ENCODE assay signal across 8 cellular contexts in genomic region chr7:75637854-75638606, GRCh38.
A peak's percentile ranks its signal among the peaks of the same experiment; 100 is the strongest.
DNase-seq lines count a peak whose midpoint lies in the region; ATAC-seq and TF ChIP-seq lines count a peak whose summit lies in the region.

No MANE protein-coding gene starts in this region.

- H3K4me3 Mint-ChIP-seq in IgD-negative memory B cell: peak overlapping the region; percentile 27 to 70 (median 58)
- H3K4me3 Mint-ChIP-seq in naive thymus-derived CD8-positive, alpha-beta T cell: peak overlapping the region; percentile 49 to 83 (median 68)

- H3K36me3 Mint-ChIP-seq in IgD-negative memory B cell: no peaks in the 10 kb centered on the region
- no peaks in the 10 kb centered on the region for H3K36me3 Mint-ChIP-seq in naive thymus-derived CD8-positive, alpha-beta T cell

- no peak overlapping the region for H3K27ac ChIP-seq in effector memory CD4-positive, alpha-beta T cell (ENCODE audit: insufficient read depth, low read length, poor library complexity, severe bottlenecking)

- TF ChIP-seq CTCF in AG09309 (IDR thresholded peaks at IDR 0.05; ENCODE audit: control insufficient read depth, insufficient read depth, low read depth, low read length, missing control alignments): no peak

- peak overlapping the region; percentile 58 for H3K4me3 ChIP-seq in AG09309 (ENCODE audit: control insufficient read depth, low read depth, low read length)
- H3K4me3 ChIP-seq in effector memory CD4-positive, alpha-beta T cell (ENCODE audit: insufficient read depth, low read depth, low read length, poor library complexity, severe bottlenecking): peak overlapping the region; percentile 52

- DNase-seq in AG09309 (ENCODE audit: low read depth): no peak
- no peak for DNase-seq in effector memory CD4-positive, alpha-beta T cell
- DNase-seq in naive thymus-derived CD8-positive, alpha-beta T cell: no peak
- DNase-seq in effector CD4-positive, alpha-beta T cell: no peak
- no peak for DNase-seq in kidney tubule cell (ENCODE audit: low spot score)
- DNase-seq in 8988T: no peak

- no peaks in the 10 kb centered on the region for H3K9me3 ChIP-seq in effector memory CD4-positive, alpha-beta T cell (ENCODE audit: control insufficient read depth, low read length)

- POLR2A ChIA-PET in naive thymus-derived CD8-positive, alpha-beta T cell (lab: Charles Lee): interaction anchor here (0.5 kb wide), 1 partner anchor 83 kb away, joined by 3 read pairs; no protein-coding TSS in a partner anchor

- ATAC-seq in naive thymus-derived CD8-positive, alpha-beta T cell: peak in 1 of 2 donors; percentile 18
- ATAC-seq in GM18511 (IDR thresholded peaks at IDR 0.05; ENCODE audit: unreplicated experiment): no peak

- H3K9me3 Mint-ChIP-seq in IgD-negative memory B cell: no peaks in the 10 kb centered on the region
- peaks cover 0 to 2% (median 0%) of the 10 kb centered on the region in 9 donors for H3K9me3 Mint-ChIP-seq in naive thymus-derived CD8-positive, alpha-beta T cell

- peaks cover 8% of the 10 kb centered on the region for H3K27me3 Mint-ChIP-seq in IgD-negative memory B cell
- H3K27me3 Mint-ChIP-seq in naive thymus-derived CD8-positive, alpha-beta T cell: no peaks in the 10 kb centered on the region

- peaks cover 10% of the 10 kb centered on the region for H3K4me1 ChIP-seq in effector memory CD4-positive, alpha-beta T cell (ENCODE audit: control insufficient read depth, insufficient read depth, low read length, poor library complexity, severe bottlenecking)

- H3K36me3 ChIP-seq in effector memory CD4-positive, alpha-beta T cell (ENCODE audit: control insufficient read depth, insufficient read depth, low read length): no peaks in the 10 kb centered on the region

- no peaks in the 10 kb centered on the region for H3K27me3 ChIP-seq in effector memory CD4-positive, alpha-beta T cell (replicated peaks; ENCODE audit: control insufficient read depth, insufficient read depth, low read length, poor library complexity, severe bottlenecking)

- H3K27ac Mint-ChIP-seq in IgD-negative memory B cell: no peak overlapping the region
- H3K27ac Mint-ChIP-seq in naive thymus-derived CD8-positive, alpha-beta T cell: peak overlapping the region in 5 of 10 donors; percentile 4 to 83 (median 56)

- peaks cover 0 to 3% (median 1%) of the 10 kb centered on the region in 3 donors for H3K4me1 Mint-ChIP-seq in IgD-negative memory B cell
- peaks cover 7 to 20% (median 16%) of the 10 kb centered on the region in 4 donors for H3K4me1 Mint-ChIP-seq in naive thymus-derived CD8-positive, alpha-beta T cell
